In genomic region chr12:67035121-67035520, GRCh38 we compare ENCODE assay signal across 20 cellular contexts.
"Had no signal": no experiment of that assay in that cellular context is flagged by ENCODE, and none has a peak within 500 bp of the region (broad histone marks: within the 10 kb centered on the region; RNA-seq: fewer than 3 reads in every experiment).

No MANE protein-coding gene starts in this region.

- H3K27ac ChIP-seq: body of pancreas, cardiac muscle cell, left ventricle myocardium inferior, testis, vagina had no signal

- H3K4me1 ChIP-seq: body of pancreas, left ventricle myocardium inferior, testis, vagina had no signal

- H3K27ac Mint-ChIP-seq: activated CD4-positive, alpha-beta T cell treated with anti-CD3 and anti-CD28 coated beads, Interleukin-2, amount 10 ng/mL, durations not matched to agents 7 days and 5 days; activated CD8-positive, alpha-beta memory T cell treated with anti-CD3 and anti-CD28 coated beads, Interleukin-2, amount 10 ng/mL, durations not matched to agents 7 days and 5 days; activated CD8-positive, alpha-beta T cell treated with anti-CD3 and anti-CD28 coated beads for 36 hours; activated naive CD8-positive, alpha-beta T cell treated with anti-CD3 and anti-CD28 coated beads, Interleukin-2, amount 50 U/mL, for 24 hours; activated T-helper 1 cell treated with anti-CD3 and anti-CD28 coated beads, Interleukin-12 subunit alpha, Interleukin-12 subunit beta, Interleukin-2, Interleukin-4 antibody, amounts not matched to agents 30 ng/mL and 10 ng/mL and 1 ng/mL, durations not matched to agents 14 hours and 24 hours and 36 hours; naive thymus-derived CD4-positive, alpha-beta T cell; progenitor cell of endocrine pancreas; type B pancreatic cell had no signal

- H3K9me3 ChIP-seq: body of pancreas, left ventricle myocardium inferior, testis, vagina had no signal

- H3K27me3 ChIP-seq: body of pancreas, cardiac muscle cell, testis, vagina had no signal

- H3K27me3 Mint-ChIP-seq: activated CD4-positive, alpha-beta T cell treated with anti-CD3 and anti-CD28 coated beads, Interleukin-2, amount 10 ng/mL, durations not matched to agents 7 days and 5 days; activated CD8-positive, alpha-beta memory T cell treated with anti-CD3 and anti-CD28 coated beads, Interleukin-2, amount 10 ng/mL, durations not matched to agents 7 days and 5 days; progenitor cell of endocrine pancreas; type B pancreatic cell had no signal

- H3K36me3 ChIP-seq: cardiac muscle cell, left ventricle myocardium inferior, vagina had no signal

- H3K4me3 Mint-ChIP-seq: activated CD4-positive, alpha-beta T cell treated with anti-CD3 and anti-CD28 coated beads, Interleukin-2, amount 10 ng/mL, durations not matched to agents 7 days and 5 days; activated CD8-positive, alpha-beta memory T cell treated with anti-CD3 and anti-CD28 coated beads, Interleukin-2, amount 10 ng/mL, durations not matched to agents 7 days and 5 days; activated CD8-positive, alpha-beta T cell treated with anti-CD3 and anti-CD28 coated beads for 36 hours; activated naive CD8-positive, alpha-beta T cell treated with anti-CD3 and anti-CD28 coated beads, Interleukin-2, amount 50 U/mL, for 24 hours; activated T-helper 1 cell treated with anti-CD3 and anti-CD28 coated beads, Interleukin-12 subunit alpha, Interleukin-12 subunit beta, Interleukin-2, Interleukin-4 antibody, amounts not matched to agents 30 ng/mL and 10 ng/mL and 1 ng/mL, durations not matched to agents 14 hours and 24 hours and 36 hours; naive thymus-derived CD4-positive, alpha-beta T cell; neural crest cell; type B pancreatic cell had no signal

- H3K36me3 Mint-ChIP-seq: activated CD8-positive, alpha-beta memory T cell treated with anti-CD3 and anti-CD28 coated beads, Interleukin-2, amount 10 ng/mL, durations not matched to agents 7 days and 5 days; naive thymus-derived CD4-positive, alpha-beta T cell; type B pancreatic cell had no signal

- H3K4me1 Mint-ChIP-seq: activated CD4-positive, alpha-beta T cell treated with anti-CD3 and anti-CD28 coated beads, Interleukin-2, amount 10 ng/mL, durations not matched to agents 7 days and 5 days; activated CD8-positive, alpha-beta memory T cell treated with anti-CD3 and anti-CD28 coated beads, Interleukin-2, amount 10 ng/mL, durations not matched to agents 7 days and 5 days had no signal

- DNase-seq: activated CD4-positive, alpha-beta T cell treated with anti-CD3 and anti-CD28 coated beads, Interleukin-2, amount 10 ng/mL, durations not matched to agents 7 days and 5 days; activated CD8-positive, alpha-beta memory T cell treated with anti-CD3 and anti-CD28 coated beads, Interleukin-2, amount 10 ng/mL, durations not matched to agents 7 days and 5 days; activated gamma-delta T cell; activated naive CD4-positive, alpha-beta T cell treated with anti-CD3 and anti-CD28 coated beads, Interleukin-2, amount 50 U/mL, for 16 hours; activated naive CD8-positive, alpha-beta T cell treated with anti-CD3 and anti-CD28 coated beads, Interleukin-2, amount 50 U/mL, for 24 hours; anterior cingulate cortex; left ventricle myocardium inferior; naive thymus-derived CD4-positive, alpha-beta T cell; retina; stimulated activated CD4-positive, alpha-beta T cell treated with anti-CD3 and anti-CD28 coated beads, Interleukin-2, amount 100 ng/mL, for 48 hours; stimulated activated naive CD4-positive, alpha-beta T cell; testis had no signal

- H3K9me3 Mint-ChIP-seq: activated CD4-positive, alpha-beta T cell treated with anti-CD3 and anti-CD28 coated beads, Interleukin-2, amount 10 ng/mL, durations not matched to agents 7 days and 5 days; activated CD8-positive, alpha-beta T cell treated with anti-CD3 and anti-CD28 coated beads for 36 hours; activated T-helper 1 cell treated with anti-CD3 and anti-CD28 coated beads, Interleukin-12 subunit alpha, Interleukin-12 subunit beta, Interleukin-2, Interleukin-4 antibody, amounts not matched to agents 30 ng/mL and 10 ng/mL and 1 ng/mL, durations not matched to agents 14 hours and 24 hours and 36 hours; naive thymus-derived CD4-positive, alpha-beta T cell; neural crest cell; type B pancreatic cell had no signal

- ATAC-seq: activated CD8-positive, alpha-beta memory T cell treated with anti-CD3 and anti-CD28 coated beads, Interleukin-2, amount 10 ng/mL, durations not matched to agents 7 days and 5 days; activated CD8-positive, alpha-beta T cell treated with anti-CD3 and anti-CD28 coated beads for 36 hours; activated naive CD8-positive, alpha-beta T cell treated with anti-CD3 and anti-CD28 coated beads, Interleukin-2, amount 50 U/mL, for 24 hours; body of pancreas; naive thymus-derived CD4-positive, alpha-beta T cell had no signal

- H3K4me3 ChIP-seq: body of pancreas, cardiac muscle cell, left ventricle myocardium inferior, testis, vagina had no signal
